Comparison of ENCODE assay signal across 8 cellular contexts in the genomic region with DNA sequence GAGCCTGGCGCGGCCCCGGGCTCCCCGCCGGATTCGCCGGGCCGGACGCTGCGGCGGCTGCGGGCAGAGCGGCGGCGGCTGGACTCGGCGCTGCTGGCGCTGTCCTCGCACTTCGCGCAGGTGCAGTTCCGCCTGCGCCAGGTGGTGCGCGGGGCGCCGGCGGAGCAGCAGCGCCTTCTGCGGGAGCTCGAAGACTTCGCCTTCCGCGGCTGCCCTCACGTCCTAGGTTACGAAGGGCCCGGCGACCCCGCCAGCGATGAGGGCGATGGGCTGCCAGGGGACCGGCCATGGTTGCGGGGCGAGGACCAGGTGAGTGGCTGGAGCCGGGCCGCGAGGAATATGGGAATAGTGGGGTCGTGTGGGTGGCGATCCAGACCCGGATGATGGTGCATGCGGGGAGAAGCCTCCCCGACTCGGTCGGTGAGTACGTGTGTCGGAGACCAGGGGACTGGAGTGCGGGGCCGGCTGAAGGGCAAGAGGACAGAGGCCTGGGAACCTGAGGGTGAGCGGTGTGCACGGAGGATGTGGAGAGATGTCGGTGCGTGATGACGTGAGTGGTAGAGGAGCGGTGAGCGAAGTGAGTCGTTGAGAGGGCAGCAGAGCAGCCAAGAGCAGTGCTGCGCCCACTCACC. TPM values are rescaled to one million over a fixed set of nuclear protein-coding genes. Genes with fewer than 3 reads are reported as not detected.
A peak's percentile ranks its signal among the peaks of the same experiment; 100 is the strongest.
DNase-seq lines count a peak whose midpoint lies in the region; ATAC-seq, FAIRE-seq and TF ChIP-seq lines count a peak whose summit lies in the region.

No MANE protein-coding gene starts in this region.

- peak overlapping the region; percentile 95 for H2AFZ ChIP-seq in keratinocyte (ENCODE audit: control insufficient read depth, low read length)

- no peaks in the 10 kb centered on the region for H4K20me1 ChIP-seq in keratinocyte (ENCODE audit: control insufficient read depth, extremely low read depth, insufficient read depth, low read length)

- H3K4me3 Mint-ChIP-seq in MCF 10A (ENCODE audit: unreplicated experiment): peak overlapping the region; percentile 95

- CTCF ChIA-PET in MCF 10A (lab: Yijun Ruan, JAX): no interaction called here

- no peaks in the 10 kb centered on the region for H3K9me3 ChIP-seq in keratinocyte (ENCODE audit: control insufficient read depth, low read depth, low read length)

- peak overlapping the region; percentile 85 for H3K9ac ChIP-seq in keratinocyte (ENCODE audit: control insufficient read depth, extremely low read depth, insufficient read depth, low read length)

- POLR2A ChIA-PET in MCF 10A (lab: Yijun Ruan, JAX): interaction anchor here (0.6 to 4.1 kb wide), 10 partner anchors 10 to 426 kb away, joined by 3 to 46 read pairs (median 4); a partner anchor contains a TSS

- H3K27me3 Mint-ChIP-seq in MCF 10A (ENCODE audit: insufficient read depth, unreplicated experiment): no peaks in the 10 kb centered on the region

- peaks cover 45% of the 10 kb centered on the region for H3K36me3 Mint-ChIP-seq in MCF 10A (ENCODE audit: insufficient read depth, unreplicated experiment)

- H3K27ac Mint-ChIP-seq in MCF 10A (ENCODE audit: low read depth, unreplicated experiment): peak overlapping the region; percentile 82

- peaks cover 0 to 8% of the 10 kb centered on the region in 2 experiments for H3K36me3 ChIP-seq in keratinocyte (ENCODE audit: control insufficient read depth in 2 of 2, extremely low read depth in 1 of 2, insufficient read depth in 2 of 2, low read length in 2 of 2)

- TSS peak; percentile 39 for BruUV-seq in MCF 10A (replicated peaks; lab: Mats Ljungman, UMichigan)

- H3K9me3 Mint-ChIP-seq in MCF 10A (ENCODE audit: unreplicated experiment): no peaks in the 10 kb centered on the region

- peak overlapping the region; percentile 96 for H3K4me2 ChIP-seq in keratinocyte (ENCODE audit: control insufficient read depth, extremely low read depth, insufficient read depth, low read depth, low read length)

- no peaks in the 10 kb centered on the region for H3K9me1 ChIP-seq in keratinocyte (ENCODE audit: control insufficient read depth, extremely low read depth, insufficient read depth, low read length)

- H3K4me1 Mint-ChIP-seq in MCF 10A (ENCODE audit: insufficient read depth, unreplicated experiment): peaks cover 12% of the 10 kb centered on the region

- peak; percentile 84 for DNase-seq in GM10266 (ENCODE audit: extremely low spot score)
- peak; percentile 40 for DNase-seq in NCI-H146 treated with DMSO at 0.1 percent for 48 hours (lab: John Stamatoyannopoulos, UW; ENCODE audit: unreplicated experiment)
- DNase-seq in MCF 10A (ENCODE audit: unreplicated experiment): peak; percentile 50
- DNase-seq in keratinocyte (ENCODE audit: low read depth, low spot score): no peak
- peak; percentile 62 to 71 for DNase-seq in stimulated activated CD4-positive, alpha-beta T cell treated with anti-CD3 and anti-CD28 coated beads, Interleukin-15, amount 100 ng/mL, for 48 hours (ENCODE audit: low read depth in 2 of 2)

- H3K4me3 ChIP-seq in keratinocyte (ENCODE audit: control insufficient read depth in 2 of 3, extremely low read depth in 1 of 3, insufficient read depth in 2 of 3, low read depth in 1 of 3, low read length in 3 of 3): peak overlapping the region; percentile 78 to 91 (median 90)

- H3K27ac ChIP-seq in VCaP (peak overlapping the region; percentile 98), keratinocyte (ENCODE audit: control insufficient read depth, insufficient read depth, low read length) (peak overlapping the region; percentile 78)

- intact Hi-C loops in MCF 10A (cut with micrococcal nuclease): no loop called here

- FAIRE-seq in keratinocyte (lab: Jason Lieb, UNC): no peak

- TF ChIP-seq CTCF in GM10266 (IDR thresholded peaks at IDR 0.05; ENCODE audit: control insufficient read depth, insufficient read depth, low read depth, missing control alignments) (peak; percentile 46), VCaP (conservative IDR thresholded peaks at IDR 0.05) (peak; percentile 56), MCF 10A (IDR thresholded peaks at IDR 0.05; ENCODE audit: unreplicated experiment) (peak; percentile 36), keratinocyte (optimal IDR thresholded peaks at IDR 0.05 in 1 of 3, IDR thresholded peaks at IDR 0.05 in 1 of 3, conservative IDR thresholded peaks at IDR 0.05 in 1 of 3; ENCODE audit: extremely low read depth in 1 of 3, insufficient read depth in 2 of 3, low read length in 3 of 3) (peak in 2 of 3 experiments; percentile 43)

- H3K27me3 ChIP-seq in keratinocyte (ENCODE audit: control insufficient read depth, extremely low read depth, insufficient read depth, low read length): no peaks in the 10 kb centered on the region

- H3K4me1 ChIP-seq in keratinocyte (ENCODE audit: control insufficient read depth, extremely low read depth, insufficient read depth, low read length): peaks cover 14% of the 10 kb centered on the region

- dilution Hi-C loops in keratinocyte (cut with MboI; ENCODE audit: extremely low pct_ligation_motif_present, low sequenced_read_pairs): no loop called here

- ATAC-seq in HG02588 (IDR thresholded peaks at IDR 0.05; ENCODE audit: unreplicated experiment) (peak; percentile 47), GM18870 (IDR thresholded peaks at IDR 0.05; ENCODE audit: unreplicated experiment) (no peak)

- peaks cover 34% of the 10 kb centered on the region for H3K79me2 ChIP-seq in keratinocyte (ENCODE audit: control insufficient read depth, insufficient read depth, low read length)

RNA-seq across cellular contexts. Expression of a gene that starts 0.5 kb away (rescaled TPM):
- total RNA-seq in MCF 10A (2022): 13.4 and 14.2 TPM in 2 replicates
- polyA plus RNA-seq in keratinocyte: 10.8 to 12.8 TPM (median 11.1 TPM) in 3 replicates
- polyA plus RNA-seq in keratinocyte (2011; ENCODE audit: low read depth): 6.9 TPM
- polyA plus RNA-seq in keratinocyte (2011; cell fraction: cytosol; rRNA removed): 6.8 and 8.3 TPM in 2 replicates
- 21.1 and 23.9 TPM in 2 replicates for polyA plus RNA-seq in keratinocyte (2011; cell fraction: nucleus; rRNA removed)
- polyA plus RNA-seq in keratinocyte (2012; ENCODE audit: low replicate concordance): 7.6 and 9.8 TPM in 2 replicates
- 8.4 to 14.6 TPM (median 12.7 TPM) in 3 replicates for polyA minus RNA-seq in keratinocyte
- polyA minus RNA-seq in keratinocyte (2011; cell fraction: cytosol; rRNA and poly(A)+ RNA removed): 4.2 TPM
- polyA minus RNA-seq in keratinocyte (2011; cell fraction: nucleus; rRNA and poly(A)+ RNA removed): 7.1 and 13.3 TPM in 2 replicates

RNA-seq across cellular contexts. Expression of a gene that starts 1.0 kb away (rescaled TPM):
- 0.83 and 0.96 TPM in 2 replicates for total RNA-seq in MCF 10A (2022)
- 0.19 to 0.44 TPM (median 0.37 TPM) in 3 replicates for polyA plus RNA-seq in keratinocyte
- polyA plus RNA-seq in keratinocyte (2011; ENCODE audit: low read depth): not detected
- polyA plus RNA-seq in keratinocyte (2011; cell fraction: cytosol; rRNA removed): 0.10 and 0.21 TPM in 2 replicates
- 1.4 and 1.6 TPM in 2 replicates for polyA plus RNA-seq in keratinocyte (2011; cell fraction: nucleus; rRNA removed)
- polyA plus RNA-seq in keratinocyte (2012; ENCODE audit: low replicate concordance): 0.16 and 0.26 TPM in 2 replicates
- polyA minus RNA-seq in keratinocyte: 0.16 to 0.67 TPM (median 0.33 TPM) in 3 replicates
- not detected for polyA minus RNA-seq in keratinocyte (2011; cell fraction: cytosol; rRNA and poly(A)+ RNA removed)
- polyA minus RNA-seq in keratinocyte (2011; cell fraction: nucleus; rRNA and poly(A)+ RNA removed): 0.53 and 1.4 TPM in 2 replicates

RNA-seq across cellular contexts. Expression of a gene that starts 16.6 kb away (rescaled TPM):
- total RNA-seq in MCF 10A (2022): 48.9 and 79.9 TPM in 2 replicates
- polyA plus RNA-seq in keratinocyte: 38.5 to 49.3 TPM (median 45.0 TPM) in 3 replicates
- polyA plus RNA-seq in keratinocyte (2011; ENCODE audit: low read depth): 16.7 TPM
- polyA plus RNA-seq in keratinocyte (2011; cell fraction: cytosol; rRNA removed): 26.0 and 30.7 TPM in 2 replicates
- polyA plus RNA-seq in keratinocyte (2011; cell fraction: nucleus; rRNA removed): 58.3 and 60.5 TPM in 2 replicates
- polyA plus RNA-seq in keratinocyte (2012; ENCODE audit: low replicate concordance): 23.8 and 36.0 TPM in 2 replicates
- polyA minus RNA-seq in keratinocyte: 29.1 to 31.9 TPM (median 29.4 TPM) in 3 replicates
- 14.0 TPM for polyA minus RNA-seq in keratinocyte (2011; cell fraction: cytosol; rRNA and poly(A)+ RNA removed)
- 15.1 and 23.3 TPM in 2 replicates for polyA minus RNA-seq in keratinocyte (2011; cell fraction: nucleus; rRNA and poly(A)+ RNA removed)

RNA-seq across cellular contexts. Expression of a gene that starts 17.3 kb away (rescaled TPM):
- 970 and 1,226 TPM in 2 replicates for total RNA-seq in MCF 10A (2022)
- polyA plus RNA-seq in keratinocyte: 4,091 to 7,614 TPM (median 7,074 TPM) in 3 replicates
- polyA plus RNA-seq in keratinocyte (2011; ENCODE audit: low read depth): 779 TPM
- polyA plus RNA-seq in keratinocyte (2011; cell fraction: cytosol; rRNA removed): 5,475 and 5,815 TPM in 2 replicates
- polyA plus RNA-seq in keratinocyte (2011; cell fraction: nucleus; rRNA removed): 1,608 and 1,639 TPM in 2 replicates
- 3,581 and 3,765 TPM in 2 replicates for polyA plus RNA-seq in keratinocyte (2012; ENCODE audit: low replicate concordance)
- 772 to 1,998 TPM (median 856 TPM) in 3 replicates for polyA minus RNA-seq in keratinocyte
- polyA minus RNA-seq in keratinocyte (2011; cell fraction: cytosol; rRNA and poly(A)+ RNA removed): 1,363 TPM
- 394 and 446 TPM in 2 replicates for polyA minus RNA-seq in keratinocyte (2011; cell fraction: nucleus; rRNA and poly(A)+ RNA removed)

RNA-seq across cellular contexts. Expression of a gene that starts 25.7 kb away (rescaled TPM):
- total RNA-seq in MCF 10A (2022): 6.3 and 7.3 TPM in 2 replicates
- polyA plus RNA-seq in keratinocyte: 22.0 to 34.8 TPM (median 27.6 TPM) in 3 replicates
- not detected for polyA plus RNA-seq in keratinocyte (2011; ENCODE audit: low read depth)
- polyA plus RNA-seq in keratinocyte (2011; cell fraction: cytosol; rRNA removed): 12.4 and 20.7 TPM in 2 replicates
- 15.2 and 15.8 TPM in 2 replicates for polyA plus RNA-seq in keratinocyte (2011; cell fraction: nucleus; rRNA removed)
- polyA plus RNA-seq in keratinocyte (2012; ENCODE audit: low replicate concordance): 0.83 and 30.2 TPM in 2 replicates
- polyA minus RNA-seq in keratinocyte: 16.8 to 37.7 TPM (median 19.3 TPM) in 3 replicates
- 15.0 TPM for polyA minus RNA-seq in keratinocyte (2011; cell fraction: cytosol; rRNA and poly(A)+ RNA removed)
- 5.3 and 6.4 TPM in 2 replicates for polyA minus RNA-seq in keratinocyte (2011; cell fraction: nucleus; rRNA and poly(A)+ RNA removed)
